ENCODE assay signal across 16 cellular contexts in genomic region chr5:72188176-72188575, GRCh38.
DNase-seq lines count a peak whose midpoint lies in the region; ATAC-seq, FAIRE-seq and TF ChIP-seq lines count a peak whose summit lies in the region.
"Had no signal": no experiment of that assay in that cellular context is flagged by ENCODE, and none has a peak within 500 bp of the region (broad histone marks: within the 10 kb centered on the region; RNA-seq: fewer than 3 reads in every experiment).

No MANE protein-coding gene starts in this region.

- peaks cover 58% of the 10 kb centered on the region for H4K20me1 ChIP-seq in smooth muscle cell (ENCODE audit: low read depth)

- peaks cover 9 to 67% of the 10 kb centered on the region in 2 donors for H3K36me3 ChIP-seq in ascending aorta
- peaks cover 7 to 70% (median 29%) of the 10 kb centered on the region in 4 donors for H3K36me3 ChIP-seq in esophagus muscularis mucosa
- no peaks in the 10 kb centered on the region for H3K36me3 ChIP-seq in smooth muscle cell (ENCODE audit: low read depth)

- H3K9me3 ChIP-seq in ascending aorta (no peaks in the 10 kb centered on the region), esophagus muscularis mucosa (no peaks in the 10 kb centered on the region), smooth muscle cell (replicated peaks; ENCODE audit: low read depth) (no peaks in the 10 kb centered on the region)
- H3K9me3 ChIP-seq: BLaER1 treated with 17β-estradiol and CSF1 and Interleukin-3, amounts not matched to agents 10 nM and 100 nM; Caco-2; HAP-1 had no signal

- TF ChIP-seq CTCF in ascending aorta (IDR thresholded peaks at IDR 0.05) (no peak), esophagus muscularis mucosa (IDR thresholded peaks at IDR 0.05) (no peak), smooth muscle cell (IDR thresholded peaks at IDR 0.05; ENCODE audit: borderline replicate concordance, insufficient read depth, poor library complexity, severe bottlenecking) (no peak)

- no peak for TF ChIP-seq EP300 in esophagus muscularis mucosa (IDR thresholded peaks at IDR 0.05)

- no peak for DNase-seq in GM18507 (ENCODE audit: extremely low spot score, insufficient read length, low read depth)
- DNase-seq in ascending aorta (ENCODE audit: low spot score in 2 of 2) = no peak
- no peak for DNase-seq in esophagus muscularis mucosa (ENCODE audit: extremely low spot score)
- no peak for DNase-seq in smooth muscle cell (lab: John Stamatoyannopoulos, UW; ENCODE audit: unreplicated experiment)
- DNase-seq in NCI-H2029 treated with DMSO at 0.1 percent for 48 hours (lab: John Stamatoyannopoulos, UW) = no peak
- no peak for DNase-seq in COR-L47 (lab: John Stamatoyannopoulos, UW)
- DNase-seq: Caco-2; CD4-positive, CD25-positive, alpha-beta regulatory T cell; CD8-positive, alpha-beta memory T cell; DMS153; DMS79; GF-D8 had no signal

- no peak for TF ChIP-seq POLR2A in esophagus muscularis mucosa (IDR thresholded peaks at IDR 0.05; ENCODE audit: low read depth)

- H3K4me1 ChIP-seq in ascending aorta = peaks cover 15 to 59% of the 10 kb centered on the region in 2 donors
- H3K4me1 ChIP-seq in esophagus muscularis mucosa = peaks cover 8 to 66% (median 63%) of the 10 kb centered on the region in 4 donors
- H3K4me1 ChIP-seq in smooth muscle cell (ENCODE audit: low read depth) = peaks cover 7% of the 10 kb centered on the region
- H3K4me1 ChIP-seq: Caco-2 had no signal

- H3K4me2 ChIP-seq in smooth muscle cell = no peak overlapping the region

- WGBS in esophagus muscularis mucosa = 94% methylated on average over 3 of the region's 3 CpGs
- 97% methylated on average over 3 of the region's 3 CpGs for WGBS in smooth muscle cell (ENCODE audit: low lambda C conversion rate)

- H2AFZ ChIP-seq in smooth muscle cell (ENCODE audit: low read depth) = no peak overlapping the region

- peaks cover 30% of the 10 kb centered on the region for H3K79me2 ChIP-seq in smooth muscle cell (ENCODE audit: low read depth)

- no peak overlapping the region for H3K9ac ChIP-seq in smooth muscle cell (ENCODE audit: low read depth)
- H3K9ac ChIP-seq: BLaER1 treated with 17β-estradiol and CSF1 and Interleukin-3, amounts not matched to agents 10 nM and 100 nM had no signal

- FAIRE-seq in GM18507 (lab: Jason Lieb, UNC) = peak; percentile 50

- H3K27me3 ChIP-seq in ascending aorta (no peaks in the 10 kb centered on the region), esophagus muscularis mucosa (no peaks in the 10 kb centered on the region), smooth muscle cell (ENCODE audit: low read depth) (no peaks in the 10 kb centered on the region)
- H3K27me3 ChIP-seq: BLaER1 treated with 17β-estradiol and CSF1 and Interleukin-3, amounts not matched to agents 10 nM and 100 nM had no signal

- ATAC-seq in GM19463 (IDR thresholded peaks at IDR 0.05; ENCODE audit: unreplicated experiment) (no peak), HG03432 (IDR thresholded peaks at IDR 0.05; ENCODE audit: unreplicated experiment) (no peak)

- peak overlapping the region; percentile 43 to 62 for H3K27ac ChIP-seq in ascending aorta
- peak overlapping the region in 3 of 4 donors; percentile 55 to 67 (median 59) for H3K27ac ChIP-seq in esophagus muscularis mucosa (replicated peaks in 1 of 4)
- H3K27ac ChIP-seq in smooth muscle cell (ENCODE audit: low read depth) = peak overlapping the region; percentile 41
- H3K27ac ChIP-seq: BLaER1 treated with 17β-estradiol and CSF1 and Interleukin-3, amounts not matched to agents 10 nM and 100 nM had no signal

- peaks cover 5% of the 10 kb centered on the region for H3F3A ChIP-seq in smooth muscle cell (ENCODE audit: low read depth)

- no peak overlapping the region for H3K4me3 ChIP-seq in ascending aorta
- H3K4me3 ChIP-seq in esophagus muscularis mucosa = no peak overlapping the region
- H3K4me3 ChIP-seq in smooth muscle cell = no peak overlapping the region
- H3K4me3 ChIP-seq: BLaER1 treated with 17β-estradiol and CSF1 and Interleukin-3, amounts not matched to agents 10 nM and 100 nM; HAP-1 had no signal

- intact Hi-C loops in ascending aorta (cut with DNase I) (loop anchor here (5.0 kb wide), 1 partner anchor 66 kb away; no protein-coding TSS in a partner anchor), esophagus muscularis mucosa (cut with DNase I) (loop anchor here (10.0 kb wide), 1 partner anchor 117 kb away; no protein-coding TSS in a partner anchor)
